Comparison of ENCODE assay signal across 11 cellular contexts in the genomic region with DNA sequence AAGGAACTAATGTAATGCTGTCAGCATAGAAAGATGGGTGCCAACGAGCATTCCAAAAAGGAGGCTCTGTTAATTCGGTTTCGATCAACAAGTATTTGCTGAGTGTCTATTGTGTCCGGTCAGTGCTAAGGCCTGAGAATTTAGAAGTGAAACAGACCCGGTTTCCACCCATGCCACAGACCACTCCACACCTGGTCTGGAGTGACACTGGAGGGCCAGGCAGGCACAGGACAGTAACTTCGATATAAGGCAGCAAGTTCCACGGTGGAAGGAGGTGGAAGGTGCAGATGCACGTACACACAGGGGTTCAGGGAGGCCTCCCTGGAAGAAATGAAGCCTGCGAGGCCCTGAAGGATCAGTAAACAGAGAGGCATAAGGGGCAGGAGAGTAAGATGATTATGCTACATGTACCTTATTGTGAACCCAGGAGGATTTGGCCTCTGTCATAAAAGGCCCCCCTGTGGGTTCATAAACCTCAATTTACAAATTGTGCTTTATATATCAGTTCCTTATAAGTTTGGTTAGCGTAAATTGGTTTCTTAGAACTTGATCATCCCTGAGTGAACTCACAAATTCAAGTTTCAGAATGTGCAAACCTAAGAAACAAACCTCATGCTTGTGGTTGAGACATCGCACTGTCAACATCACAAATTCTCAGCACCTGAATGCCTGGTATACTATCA. TPM values are rescaled to one million over a fixed set of nuclear protein-coding genes. Genes with fewer than 3 reads are reported as not detected.
DNase-seq lines count a peak whose midpoint lies in the region; ATAC-seq and TF ChIP-seq lines count a peak whose summit lies in the region.
"Had no signal": no experiment of that assay in that cellular context is flagged by ENCODE, and none has a peak within 500 bp of the region (broad histone marks: within the 10 kb centered on the region; RNA-seq: fewer than 3 reads in every experiment).

No MANE protein-coding gene starts in this region.

- TF ChIP-seq POLR2A in erythroblast (IDR thresholded peaks at IDR 0.05; ENCODE audit: low read length): no peak

- no peak for DNase-seq in heart right ventricle
- DNase-seq in Right ventricle myocardium superior: no peak
- no peak for DNase-seq in epithelial cell of prostate (ENCODE audit: low read depth, low spot score)
- DNase-seq in upper lobe of right lung: no peak
- no peak for DNase-seq in erythroblast (lab: John Stamatoyannopoulos, UW)
- DNase-seq in amniotic stem cell (lab: John Stamatoyannopoulos, UW): no peak
- no peak for DNase-seq in activated effector memory CD4-positive, alpha-beta T cell treated with Interleukin-2 at 50 U/mL for 16 hours
- DNase-seq: activated gamma-delta T cell treated with Interleukin-2 at 50 U/mL for 16 hours, hippocampal formation had no signal

- H3K4me3 ChIP-seq in heart right ventricle (no peak overlapping the region), upper lobe of right lung (no peak overlapping the region)
- H3K4me3 ChIP-seq: BLaER1 had no signal

- H3K4me1 ChIP-seq in heart right ventricle: peaks cover 46 to 95% (median 88%) of the 10 kb centered on the region in 9 donors
- peaks cover 65% of the 10 kb centered on the region for H3K4me1 ChIP-seq in upper lobe of right lung

- H3K36me3 ChIP-seq in heart right ventricle (peaks cover 0 to 75% (median 16%) of the 10 kb centered on the region in 9 donors), upper lobe of right lung (peaks cover 28% of the 10 kb centered on the region)

- no peaks in the 10 kb centered on the region for H3K27me3 ChIP-seq in heart right ventricle
- no peaks in the 10 kb centered on the region for H3K27me3 ChIP-seq in upper lobe of right lung
- H3K27me3 ChIP-seq: BLaER1 had no signal

- H3K27ac ChIP-seq in heart right ventricle (peak overlapping the region in 9 of 10 donors; percentile 77 to 96 (median 91)), epithelial cell of prostate (peak overlapping the region; percentile 99), upper lobe of right lung (peak overlapping the region; percentile 73)
- H3K27ac ChIP-seq: BLaER1 had no signal

- intact Hi-C loops in heart right ventricle (cut with DNase I) (no loop called here), Right ventricle myocardium superior (cut with DNase I) (no loop called here), upper lobe of right lung (cut with DNase I) (no loop called here)

- no peak for TF ChIP-seq CTCF in heart right ventricle (IDR thresholded peaks at IDR 0.05)
- TF ChIP-seq CTCF in upper lobe of right lung (IDR thresholded peaks at IDR 0.05): no peak

- WGBS in heart right ventricle, 2 donors: 91% methylated on average over 11 of the region's 11 CpGs

- ATAC-seq in heart right ventricle (no peak), Right ventricle myocardium superior (ENCODE audit: poor library complexity) (no peak), HG03095 (IDR thresholded peaks at IDR 0.05; ENCODE audit: unreplicated experiment) (peak; percentile 61), upper lobe of right lung (no peak)

- H3K9me3 ChIP-seq in heart right ventricle (no peaks in the 10 kb centered on the region), upper lobe of right lung (no peaks in the 10 kb centered on the region)
- H3K9me3 ChIP-seq: BLaER1 had no signal

RNA-seq across cellular contexts. Expression of gene SSH1, which starts 25.9 kb away (rescaled TPM):
- total RNA-seq in heart right ventricle (10 to 100 TPM; 28.4 to 48.7 (median 35.1) TPM), Right ventricle myocardium superior (26.3 TPM), upper lobe of right lung (46.0 TPM)
- polyA plus RNA-seq in heart right ventricle: 1 to 10 TPM; 4.2 to 7.5 TPM

RNA-seq across cellular contexts. Expression of gene DAO, which starts 48.4 kb away (rescaled TPM):
- total RNA-seq in heart right ventricle (not detected), Right ventricle myocardium superior (not detected), upper lobe of right lung (0.26 TPM)
- polyA plus RNA-seq in heart right ventricle: not detected
